11 cellular contexts compared by ENCODE assay signal in genomic region chr9:127546125-127546832, GRCh38.
DNase-seq lines count a peak whose midpoint lies in the region; ATAC-seq, FAIRE-seq and TF ChIP-seq lines count a peak whose summit lies in the region.
"Had no signal": no experiment of that assay in that cellular context is flagged by ENCODE, and none has a peak within 500 bp of the region (broad histone marks: within the 10 kb centered on the region; RNA-seq: fewer than 3 reads in every experiment).

No MANE protein-coding gene starts in this region.

- H3K27ac ChIP-seq in AG04450 (ENCODE audit: low read depth, low read length) (peak overlapping the region; percentile 73), PC-9 (peak overlapping the region; percentile 90)

- H3K9me3 Mint-ChIP-seq in endothelial cell (ENCODE audit: unreplicated experiment): no peaks in the 10 kb centered on the region

- FAIRE-seq in GM12891 (lab: Jason Lieb, UNC) (no peak), frontal cortex (lab: Jason Lieb, UNC) (no peak)

- TF ChIP-seq CTCF in AG04450 (IDR thresholded peaks at IDR 0.05; ENCODE audit: low read depth, low read length) (no peak), PC-9 (conservative IDR thresholded peaks at IDR 0.05) (0 out of 2 replicates have a peak, but pooled peaks have one; percentile 1), endothelial cell (IDR thresholded peaks at IDR 0.05; ENCODE audit: unreplicated experiment) (no peak), omental fat pad (IDR thresholded peaks at IDR 0.05) (no peak)

- H3K4me1 Mint-ChIP-seq in endothelial cell (ENCODE audit: unreplicated experiment): peaks cover 52% of the 10 kb centered on the region

- peak overlapping the region; percentile 77 for H3K27ac Mint-ChIP-seq in endothelial cell (ENCODE audit: unreplicated experiment)

- H3K36me3 ChIP-seq in PC-9 (ENCODE audit: low read depth): no peaks in the 10 kb centered on the region

- peaks cover 56% of the 10 kb centered on the region for H3F3A ChIP-seq in PC-9 (ENCODE audit: insufficient read depth, low read depth)

- H2AFZ ChIP-seq in PC-9: no peak overlapping the region

- peaks cover 94% of the 10 kb centered on the region for H3K79me2 ChIP-seq in PC-9 (ENCODE audit: low read depth)

- H3K27me3 Mint-ChIP-seq in endothelial cell (ENCODE audit: unreplicated experiment): peaks cover 27% of the 10 kb centered on the region

- no peak overlapping the region for H3K4me3 Mint-ChIP-seq in endothelial cell (ENCODE audit: unreplicated experiment)

- TF ChIP-seq POLR2A in GM12891 (IDR thresholded peaks at IDR 0.05; ENCODE audit: low read depth, low read length): no peak

- no TSS peak for BruUV-seq in PC-9 (replicated peaks; lab: Mats Ljungman, UMichigan)

- CTCF ChIA-PET in AG04450 (lab: Charles Lee) (no interaction called here), PC-9 (lab: Charles Lee) (no interaction called here)

- H3K9me2 ChIP-seq in PC-9 (ENCODE audit: insufficient read depth): no peaks in the 10 kb centered on the region

- H3K4me3 ChIP-seq in AG04450 (ENCODE audit: low read depth, low read length) (no peak overlapping the region), PC-9 (peak overlapping the region; percentile 46; the same call in 1 of the 2 replicates)
- H3K4me3 ChIP-seq: lung had no signal

- no peaks in the 10 kb centered on the region for H3K27me3 ChIP-seq in AG04450 (ENCODE audit: control insufficient read depth, insufficient read depth, low read length)
- H3K27me3 ChIP-seq in PC-9 (ENCODE audit: insufficient read depth, low read depth): no peaks in the 10 kb centered on the region

- H4K20me1 ChIP-seq in PC-9 (ENCODE audit: insufficient read depth): peaks cover 40% of the 10 kb centered on the region

- intact Hi-C loops in PC-9 (cut with micrococcal nuclease; ENCODE audit: unreplicated experiment): no loop called here

- POLR2A ChIA-PET in AG04450 (lab: Yijun Ruan, JAX) (interaction anchor here (1.1 kb wide), 1 partner anchor 15 kb away, joined by 5 read pairs; no protein-coding TSS in a partner anchor), PC-9 (lab: Charles Lee; ENCODE audit: unreplicated experiment) (interaction anchor here (0.6 to 1.3 kb wide), 5 partner anchors 12 to 39 kb away, joined by 3 to 11 read pairs (median 8); no protein-coding TSS in a partner anchor)

- H3K4me1 ChIP-seq in PC-9 (replicated peaks; ENCODE audit: insufficient read depth): peaks cover 64% of the 10 kb centered on the region

- DNase-seq in AG04450 (ENCODE audit: low read depth, low spot score) (no peak), PC-9 (peak; percentile 46 to 65), endothelial cell (ENCODE audit: low spot score) (no peak), omental fat pad (ENCODE audit: low spot score) (no peak), GM12891 (ENCODE audit: insufficient read length, low spot score) (no peak), frontal cortex (ENCODE audit: low spot score in 2 of 2) (no peak)
- DNase-seq: DND-41, MV-4-11 had no signal

- H3K4me2 ChIP-seq in PC-9: peak overlapping the region; percentile 82

- H3K9me3 ChIP-seq in AG04450 (ENCODE audit: control insufficient read depth, insufficient read depth, low read length) (no peaks in the 10 kb centered on the region; the same call in 1 of the 2 replicates), PC-9 (ENCODE audit: insufficient read depth, low read depth) (no peaks in the 10 kb centered on the region)

- H3K36me3 Mint-ChIP-seq in endothelial cell (ENCODE audit: low read depth, unreplicated experiment): peaks cover 16% of the 10 kb centered on the region

- ATAC-seq in omental fat pad (ENCODE audit: low FRiP score): peak; percentile 4
- no peak for ATAC-seq in GM21526 (IDR thresholded peaks at IDR 0.05; ENCODE audit: low FRiP score, unreplicated experiment)
- ATAC-seq in GM21737 (IDR thresholded peaks at IDR 0.05; ENCODE audit: unreplicated experiment): no peak

TF ChIP-seq in GM12891, 5 proteins besides CTCF, POLR2A, EP300 and RAD21:
- TF ChIP-seq POLR2AphosphoS5 (IDR thresholded peaks at IDR 0.05; ENCODE audit: low read depth, low read length) (no peak), PAX5 (IDR thresholded peaks at IDR 0.05; ENCODE audit: insufficient read depth, low read length, severe bottlenecking) (no peak), TAF1 (IDR thresholded peaks at IDR 0.05; ENCODE audit: low read depth, low read length) (no peak), POU2F2 (IDR thresholded peaks at IDR 0.05; ENCODE audit: low read depth, low read length) (no peak), SPI1 (IDR thresholded peaks at IDR 0.05; ENCODE audit: low read depth, low read length) (no peak)

Comparison
In these comparisons a context has a peak if more than half of its experiments do, and no peak if none do; other contexts are left out.
1. DNase-seq: peak in PC-9 (2 of 2); none in AG04450 (single experiment), endothelial cell (single experiment), omental fat pad (single experiment), GM12891 (single experiment) and frontal cortex (0 of 2).